19 cellular contexts compared by ENCODE assay signal in genomic region chr13:43991773-43992201, GRCh38.
DNase-seq lines count a peak whose midpoint lies in the region; ATAC-seq and TF ChIP-seq lines count a peak whose summit lies in the region.
"Had no signal": no experiment of that assay in that cellular context is flagged by ENCODE, and none has a peak within 500 bp of the region (broad histone marks: within the 10 kb centered on the region; RNA-seq: fewer than 3 reads in every experiment).

No MANE protein-coding gene starts in this region.

- H3K27ac Mint-ChIP-seq in H9 = no peak overlapping the region; a peak in 1 of 7 replicates
- H3K27ac Mint-ChIP-seq in natural killer cell treated with Interleukin-12 subunit alpha and Interleukin-12 subunit beta and Interleukin-15 and Interleukin-18, amount 100 ng/mL, for 72 hours = no peak overlapping the region

- no CpG with 5 or more reads among the region's 4 CpGs for WGBS in H9 (ENCODE audit: extremely low coverage, insufficient read length, low lambda C conversion rate)
- WGBS in mesendoderm (ENCODE audit: extremely low coverage, insufficient coverage, low lambda C conversion rate) = no CpG with 5 or more reads among the region's 4 CpGs

- peaks cover 0 to 10% (median 9%) of the 10 kb centered on the region in 3 experiments; a peak in 5 of 7 replicates for H3K36me3 Mint-ChIP-seq in H9 (ENCODE audit: insufficient read depth in 1 of 3, low read depth in 3 of 3)
- peaks cover 5% of the 10 kb centered on the region for H3K36me3 Mint-ChIP-seq in natural killer cell treated with Interleukin-12 subunit alpha and Interleukin-12 subunit beta and Interleukin-15 and Interleukin-18, amount 100 ng/mL, for 72 hours

- no peak overlapping the region for H2AFZ ChIP-seq in H9 (ENCODE audit: low read length)

- H3K4me3 ChIP-seq in epithelial cell of esophagus (ENCODE audit: low read length) (no peak overlapping the region), mesendoderm (ENCODE audit: low read length) (no peak overlapping the region)
- H3K4me3 ChIP-seq: dorsolateral prefrontal cortex, stomach, tibial artery had no signal

- H3K14ac ChIP-seq in H9 (ENCODE audit: insufficient read depth, low read length) = no peak overlapping the region

- H3K23ac ChIP-seq in H9 (ENCODE audit: insufficient read length, low read depth, low read length) (no peak overlapping the region), mesendoderm (ENCODE audit: low read length) (no peak overlapping the region)

- H4K91ac ChIP-seq in H9 (ENCODE audit: insufficient read length, low read depth, low read length) = no peak overlapping the region

- H3K4me2 ChIP-seq in H9 (ENCODE audit: insufficient read depth, insufficient read length, low read length) = no peak overlapping the region
- no peak overlapping the region for H3K4me2 ChIP-seq in mesendoderm (ENCODE audit: low read length)

- H3K18ac ChIP-seq in H9 (ENCODE audit: insufficient read length, low read depth, low read length) = peak overlapping the region; percentile 7
- H3K18ac ChIP-seq in mesendoderm (ENCODE audit: low read length) = no peak overlapping the region

- no peaks in the 10 kb centered on the region for H4K20me1 ChIP-seq in H9 (ENCODE audit: control insufficient read depth, insufficient read depth, insufficient read length)

- H3K36me3 ChIP-seq in mesendoderm (ENCODE audit: control insufficient read depth, insufficient read depth, low read length) = no peaks in the 10 kb centered on the region
- H3K36me3 ChIP-seq: stomach, tibial artery had no signal

- H3K9me3 ChIP-seq in H9 (ENCODE audit: control insufficient read depth, low read depth, low read length) = no peaks in the 10 kb centered on the region

- H3T11ph ChIP-seq in H9 (ENCODE audit: low read length) = no peak overlapping the region

- H3K27me3 Mint-ChIP-seq in H9 (ENCODE audit: low read depth) = peaks cover 1% of the 10 kb centered on the region; the same call in 1 of the 2 replicates
- H3K27me3 Mint-ChIP-seq in natural killer cell treated with Interleukin-12 subunit alpha and Interleukin-12 subunit beta and Interleukin-15 and Interleukin-18, amount 100 ng/mL, for 72 hours = peaks cover 14 to 15% of the 10 kb centered on the region in 2 donors

- H2BK5ac ChIP-seq in H9 (ENCODE audit: insufficient read length, low read length) (no peak overlapping the region), mesendoderm (ENCODE audit: low read length) (no peak overlapping the region)

- H3K79me2 ChIP-seq in H9 (ENCODE audit: insufficient read depth, low read length) (no peaks in the 10 kb centered on the region), mesendoderm (ENCODE audit: control insufficient read depth, insufficient read depth, low read length) (no peaks in the 10 kb centered on the region)

- DNase-seq in H9 (no peak), NCI-H526 (lab: John Stamatoyannopoulos, UW) (peak; percentile 17 to 60), epithelial cell of esophagus (ENCODE audit: low read depth) (peak; percentile 58), mesendoderm (peak; percentile 34), NCI-H187 treated with DMSO at 0.1 percent for 48 hours (lab: John Stamatoyannopoulos, UW) (no peak), A172 (ENCODE audit: low spot score) (no peak)
- DNase-seq in natural killer cell treated with Interleukin-12 subunit alpha and Interleukin-12 subunit beta and Interleukin-15 and Interleukin-18, amount 100 ng/mL, for 72 hours (ENCODE audit: low spot score) = no peak
- DNase-seq: activated CD4-positive, alpha-beta T cell treated with anti-CD3 and anti-CD28 coated beads for 4 hours; activated naive CD4-positive, alpha-beta T cell; activated T-cell treated with anti-CD3 and anti-CD28 coated beads, Interleukin-2, amount 50 U/mL, for 4 hours; dorsolateral prefrontal cortex; Karpas-422; small intestine; stimulated activated CD4-positive, alpha-beta T cell treated with anti-CD3 and anti-CD28 coated beads, Interleukin-1b, Interleukin-23, amount 100 ng/mL, for 48 hours; stomach; T-helper 2 cell; tibial artery had no signal

- H3K23me2 ChIP-seq in H9 (ENCODE audit: insufficient read length, low read depth, low read length, poor library complexity, severe bottlenecking) = no peaks in the 10 kb centered on the region

- no peak overlapping the region for H2BK120ac ChIP-seq in H9 (ENCODE audit: low read depth, low read length, poor library complexity, severe bottlenecking)
- no peak overlapping the region for H2BK120ac ChIP-seq in mesendoderm (ENCODE audit: low read depth, low read length)

- H3K4me3 Mint-ChIP-seq in H9 = no peak overlapping the region
- no peak overlapping the region for H3K4me3 Mint-ChIP-seq in natural killer cell treated with Interleukin-12 subunit alpha and Interleukin-12 subunit beta and Interleukin-15 and Interleukin-18, amount 100 ng/mL, for 72 hours
- H3K4me3 Mint-ChIP-seq: activated T-cell treated with anti-CD3 and anti-CD28 coated beads, Interleukin-2, amount 50 U/mL, for 4 hours had no signal

- H3K4ac ChIP-seq in H9 (ENCODE audit: low read depth, low read length) (no peak overlapping the region), mesendoderm (ENCODE audit: low read depth, low read length) (no peak overlapping the region)

- no peak overlapping the region for H2BK20ac ChIP-seq in H9 (ENCODE audit: low read depth, low read length, poor library complexity, severe bottlenecking)

- H4K8ac ChIP-seq in H9 (replicated peaks; ENCODE audit: insufficient read length, low read depth, low read length) = no peak overlapping the region
- no peak overlapping the region for H4K8ac ChIP-seq in mesendoderm (ENCODE audit: low read depth, low read length)

- H3K79me1 ChIP-seq in H9 (ENCODE audit: insufficient read depth, low read depth, low read length, poor library complexity, severe bottlenecking) (no peaks in the 10 kb centered on the region), mesendoderm (ENCODE audit: low read length) (no peaks in the 10 kb centered on the region)

- H3K4me1 Mint-ChIP-seq in H9 = peaks cover 13 to 15% of the 10 kb centered on the region in 2 experiments
- no peaks in the 10 kb centered on the region for H3K4me1 Mint-ChIP-seq in natural killer cell treated with Interleukin-12 subunit alpha and Interleukin-12 subunit beta and Interleukin-15 and Interleukin-18, amount 100 ng/mL, for 72 hours (ENCODE audit: low read depth in 2 of 2)

- H2AK5ac ChIP-seq in H9 (ENCODE audit: insufficient read length, low read length) = no peak overlapping the region
- H2AK5ac ChIP-seq in mesendoderm (ENCODE audit: low read length) = no peak overlapping the region

- H2BK12ac ChIP-seq in H9 (ENCODE audit: insufficient read length, low read depth, low read length) = no peak overlapping the region

- TF ChIP-seq CTCF in H9 (conservative IDR thresholded peaks at IDR 0.05) = no peak
- no peak for TF ChIP-seq CTCF in epithelial cell of esophagus (IDR thresholded peaks at IDR 0.05; ENCODE audit: insufficient read depth, low read depth, low read length, missing control alignments)

- H3K27me3 ChIP-seq in H9 (ENCODE audit: insufficient read depth, low read length) = no peaks in the 10 kb centered on the region
- H3K27me3 ChIP-seq in mesendoderm (ENCODE audit: insufficient read depth, low read length, poor library complexity) = no peaks in the 10 kb centered on the region
- H3K27me3 ChIP-seq: dorsolateral prefrontal cortex, stomach, tibial artery had no signal

- H3K56ac ChIP-seq in H9 (ENCODE audit: insufficient read length, low read depth, low read length) (no peak overlapping the region), mesendoderm (ENCODE audit: low read length) (peak overlapping the region; percentile 46)

- peaks cover 13 to 18% of the 10 kb centered on the region in 2 experiments for H3K9me3 Mint-ChIP-seq in H9
- no peaks in the 10 kb centered on the region for H3K9me3 Mint-ChIP-seq in natural killer cell treated with Interleukin-12 subunit alpha and Interleukin-12 subunit beta and Interleukin-15 and Interleukin-18, amount 100 ng/mL, for 72 hours

- H3K27ac ChIP-seq in H9 (ENCODE audit: insufficient read length, low read depth, low read length) (no peak overlapping the region), mesendoderm (ENCODE audit: low read depth, low read length) (no peak overlapping the region)
- H3K27ac ChIP-seq: HL-60, stomach, tibial artery had no signal

- no peak overlapping the region for H3K9ac ChIP-seq in H9 (ENCODE audit: extremely low read depth, insufficient read length, low read length)
- H3K9ac ChIP-seq in mesendoderm (ENCODE audit: low read length) = no peak overlapping the region

- ATAC-seq in HG02763 (IDR thresholded peaks at IDR 0.05; ENCODE audit: unreplicated experiment) = no peak
- no peak for ATAC-seq in natural killer cell treated with Interleukin-12 subunit alpha and Interleukin-12 subunit beta and Interleukin-15 and Interleukin-18, amount 100 ng/mL, for 72 hours
- ATAC-seq: activated T-cell treated with anti-CD3 and anti-CD28 coated beads, Interleukin-2, amount 50 U/mL, for 4 hours had no signal

- H3K4me1 ChIP-seq in H9 (ENCODE audit: insufficient read depth, low read length) = peaks cover 4% of the 10 kb centered on the region; the same call in 1 of the 2 replicates
- H3K4me1 ChIP-seq in mesendoderm (ENCODE audit: control insufficient read depth, low read depth, low read length) = peaks cover 3% of the 10 kb centered on the region

- H2BK15ac ChIP-seq in H9 (ENCODE audit: low read depth, low read length) (no peak overlapping the region), mesendoderm (replicated peaks; ENCODE audit: low read depth) (no peak overlapping the region)

- H4K5ac ChIP-seq in H9 (ENCODE audit: insufficient read length, low read depth, low read length) (no peak overlapping the region), mesendoderm (ENCODE audit: low read length) (no peak overlapping the region)

Comparison
In these comparisons a context has a peak if more than half of its experiments do, and no peak if none do; other contexts are left out.
1. DNase-seq: peak in NCI-H526 (2 of 2), epithelial cell of esophagus (single experiment) and mesendoderm (single experiment); none in H9 (single experiment), NCI-H187 treated with DMSO at 0.1 percent for 48 hours (single experiment), natural killer cell treated with Interleukin-12 subunit alpha and Interleukin-12 subunit beta and Interleukin-15 and Interleukin-18, amount 100 ng/mL, for 72 hours (single experiment) and A172 (single experiment).